21 cellular contexts compared by ENCODE assay signal in the genomic region with DNA sequence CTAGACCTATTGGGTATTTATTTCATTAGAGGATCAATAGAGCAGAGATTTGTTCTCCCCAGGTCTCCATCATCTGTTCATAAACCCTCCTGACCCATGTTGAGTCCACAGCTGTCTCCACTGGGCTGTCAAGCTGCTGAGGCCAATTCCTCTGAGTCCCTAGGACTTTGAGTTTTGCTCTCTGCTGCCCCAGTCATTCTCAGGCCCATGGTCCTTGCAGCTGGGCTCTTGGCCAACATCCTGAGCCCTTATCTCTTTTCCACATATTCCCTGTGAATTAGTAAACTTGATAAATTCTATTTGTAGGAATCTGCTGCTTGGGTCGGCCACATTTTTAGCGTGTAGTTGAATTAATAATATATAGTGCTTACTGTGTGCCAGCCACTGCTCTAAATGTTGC. TPM values are rescaled to one million over a fixed set of nuclear protein-coding genes. Genes with fewer than 3 reads are reported as not detected.
DNase-seq lines count a peak whose midpoint lies in the region; ATAC-seq, FAIRE-seq and TF ChIP-seq lines count a peak whose summit lies in the region.
"Had no signal": no experiment of that assay in that cellular context is flagged by ENCODE, and none has a peak within 500 bp of the region (broad histone marks: within the 10 kb centered on the region; RNA-seq: fewer than 3 reads in every experiment).

No MANE protein-coding gene starts in this region.

- H3K9ac ChIP-seq in endothelial cell of umbilical vein (replicated peaks; ENCODE audit: extremely low read depth, insufficient read depth, low read length) = no peak overlapping the region

- intact Hi-C loops in adrenal gland (cut with DNase I) (no loop called here), endothelial cell of umbilical vein (cut with micrococcal nuclease) (no loop called here), left colon (cut with DNase I, micrococcal nuclease) (no loop called here), stomach (cut with DNase I; ENCODE audit: low total_unique reads) (no loop called here)

- H3K27ac ChIP-seq in adrenal gland = peak overlapping the region in 1 of 5 donors; percentile 28
- H3K27ac ChIP-seq in endothelial cell of umbilical vein (ENCODE audit: insufficient read depth, low read depth, low read length) = no peak overlapping the region
- H3K27ac ChIP-seq in stomach = peak overlapping the region in 3 of 5 donors; percentile 33 to 84 (median 78)
- H3K27ac ChIP-seq: vagina had no signal

- H3K79me2 ChIP-seq in endothelial cell of umbilical vein (ENCODE audit: control insufficient read depth, insufficient read depth, low read length) = no peaks in the 10 kb centered on the region

- peaks cover 6 to 27% of the 10 kb centered on the region in 2 donors for H3K4me1 ChIP-seq in adrenal gland (replicated peaks in 1 of 2)
- peaks cover 53% of the 10 kb centered on the region for H3K4me1 ChIP-seq in endothelial cell of umbilical vein (ENCODE audit: control insufficient read depth, extremely low read depth, insufficient read depth, low read length)
- H3K4me1 ChIP-seq in stomach = peaks cover 4 to 49% (median 17%) of the 10 kb centered on the region in 4 donors
- H3K4me1 ChIP-seq: BE2C had no signal

- H2AFZ ChIP-seq in endothelial cell of umbilical vein (ENCODE audit: low read depth, low read length) = no peak overlapping the region

- no peak overlapping the region for H3K4me3 ChIP-seq in adrenal gland
- no peak overlapping the region for H3K4me3 ChIP-seq in endothelial cell of umbilical vein (replicated peaks in 1 of 3; ENCODE audit: insufficient read depth in 1 of 3, low read depth in 1 of 3, low read length in 3 of 3)
- no peak overlapping the region for H3K4me3 ChIP-seq in stomach
- H3K4me3 ChIP-seq: vagina had no signal

- H3K27me3 ChIP-seq in adrenal gland = no peaks in the 10 kb centered on the region
- H3K27me3 ChIP-seq in endothelial cell of umbilical vein (ENCODE audit: control insufficient read depth in 2 of 2, insufficient read depth in 2 of 2, low read length in 2 of 2) = no peaks in the 10 kb centered on the region
- H3K27me3 ChIP-seq in stomach = no peaks in the 10 kb centered on the region
- H3K27me3 ChIP-seq: BE2C, vagina had no signal

- H3K36me3 ChIP-seq in adrenal gland (replicated peaks in 1 of 2) = no peaks in the 10 kb centered on the region
- no peaks in the 10 kb centered on the region for H3K36me3 ChIP-seq in endothelial cell of umbilical vein (ENCODE audit: control insufficient read depth in 2 of 2, extremely low read depth in 1 of 2, insufficient read depth in 2 of 2, low read length in 2 of 2)
- no peaks in the 10 kb centered on the region for H3K36me3 ChIP-seq in stomach
- H3K36me3 ChIP-seq: BE2C, vagina had no signal

- no peaks in the 10 kb centered on the region for H4K20me1 ChIP-seq in endothelial cell of umbilical vein (replicated peaks; ENCODE audit: control insufficient read depth, extremely low read depth, insufficient read depth, low read length)

- CTCF ChIA-PET in endothelial cell of umbilical vein (lab: Charles Lee) = interaction anchor here (1.2 to 2.0 kb wide), 4 partner anchors 15 to 161 kb away, joined by 5 to 8 read pairs (median 8); no protein-coding TSS in a partner anchor

- H3K9me3 ChIP-seq in adrenal gland (replicated peaks in 1 of 3) = no peaks in the 10 kb centered on the region
- H3K9me3 ChIP-seq in endothelial cell of umbilical vein (replicated peaks; ENCODE audit: control insufficient read depth, insufficient read depth, low read length) = no peaks in the 10 kb centered on the region
- H3K9me3 ChIP-seq in stomach = no peaks in the 10 kb centered on the region
- H3K9me3 ChIP-seq: BE2C, vagina had no signal

- TF ChIP-seq EP300 in stomach (IDR thresholded peaks at IDR 0.05) = no peak

- dilution Hi-C loops in endothelial cell of umbilical vein (cut with MboI; ENCODE audit: extremely low pct_ligation_motif_present, low sequenced_read_pairs) = no loop called here

- no TSS peak for BruUV-seq in endothelial cell of umbilical vein (replicated peaks; lab: Mats Ljungman, UMichigan)

- TF ChIP-seq CTCF in adrenal gland (IDR thresholded peaks at IDR 0.05) (peak in 2 of 6 experiments; percentile 15 to 23), endothelial cell of umbilical vein (IDR thresholded peaks at IDR 0.05; ENCODE audit: extremely low read depth in 1 of 2, insufficient read depth in 1 of 2, low read depth in 1 of 2, low read length in 2 of 2) (peak in 1 of 2 donors; percentile 2), stomach (IDR thresholded peaks at IDR 0.05) (no peak)

- DNase-seq in adrenal gland (peak; percentile 39 to 78 (median 69)), endothelial cell of umbilical vein (ENCODE audit: low read depth, low spot score) (peak; percentile 86), left colon (no peak), stomach (no peak), NCI-H524 (lab: John Stamatoyannopoulos, UW) (no peak), T1000 (lab: John Stamatoyannopoulos, UW) (no peak)
- DNase-seq: activated CD8-positive, alpha-beta memory T cell treated with anti-CD3 and anti-CD28 coated beads, Interleukin-2, amount 50 U/mL, for 48 hours; BE2C; naive thymus-derived CD8-positive, alpha-beta T cell; NCI-H2081; NCI-H345; occipital lobe; stimulated activated naive CD8-positive, alpha-beta T cell treated with anti-CD3 and anti-CD28 coated beads, Interleukin-15, amount 100 ng/mL, for 72 hours; T-helper 9 cell had no signal

- ATAC-seq in left colon = peak; percentile 33
- ATAC-seq in HG02763 (IDR thresholded peaks at IDR 0.05; ENCODE audit: unreplicated experiment) = no peak
- ATAC-seq in HG03175 (IDR thresholded peaks at IDR 0.05; ENCODE audit: unreplicated experiment) = no peak
- ATAC-seq: HCT116; naive thymus-derived CD8-positive, alpha-beta T cell; sciatic nerve; stimulated activated naive CD8-positive, alpha-beta T cell treated with anti-CD3 and anti-CD28 coated beads, Interleukin-15, amount 100 ng/mL, for 72 hours; WTC11 had no signal

- TF ChIP-seq POLR2A in adrenal gland (IDR thresholded peaks at IDR 0.05) = no peak
- no peak for TF ChIP-seq POLR2A in endothelial cell of umbilical vein (IDR thresholded peaks at IDR 0.05; ENCODE audit: low read depth, low read length)
- no peak for TF ChIP-seq POLR2A in stomach (IDR thresholded peaks at IDR 0.05)

- no peaks in the 10 kb centered on the region for H3K9me1 ChIP-seq in endothelial cell of umbilical vein (replicated peaks; ENCODE audit: control insufficient read depth, extremely low read depth, insufficient read depth, low read length)

- POLR2A ChIA-PET in endothelial cell of umbilical vein (lab: Charles Lee) = no interaction called here

- H3K4me2 ChIP-seq in endothelial cell of umbilical vein (ENCODE audit: insufficient read depth, low read length) = no peak overlapping the region

- peak; percentile 31 for FAIRE-seq in endothelial cell of umbilical vein (lab: Jason Lieb, UNC)
- FAIRE-seq: G401.6 had no signal

- WGBS in adrenal gland, 4 donors = 7 to 48% (median 32%) methylated on average over 2 of the region's 2 CpGs
- WGBS in stomach, 5 donors = 24 to 38% (median 29%) methylated on average over 2 of the region's 2 CpGs

TF ChIP-seq in endothelial cell of umbilical vein, 7 proteins besides CTCF, POLR2A, EP300 and RAD21:
- peak; percentile 58 for TF ChIP-seq GATA2 (IDR thresholded peaks at IDR 0.05; ENCODE audit: insufficient read depth, insufficient read length, low read depth, low read length)
- peak; percentile 19 for TF ChIP-seq POLR2AphosphoS5 (IDR thresholded peaks at IDR 0.05; ENCODE audit: insufficient read depth, low read depth, low read length)
- no peak for TF ChIP-seq MYC (IDR thresholded peaks at IDR 0.05; ENCODE audit: low read depth, low read length)
- TF ChIP-seq, protein P1, sequence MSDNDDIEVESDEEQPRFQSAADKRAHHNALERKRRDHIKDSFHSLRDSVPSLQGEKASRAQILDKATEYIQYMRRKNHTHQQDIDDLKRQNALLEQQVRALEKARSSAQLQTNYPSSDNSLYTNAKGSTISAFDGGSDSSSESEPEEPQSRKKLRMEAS (IDR thresholded peaks at IDR 0.05; ENCODE audit: insufficient read depth, insufficient read length) = no peak
- no peak for TF ChIP-seq FOS (IDR thresholded peaks at IDR 0.05; ENCODE audit: borderline replicate concordance, insufficient read depth, low read length)
- no peak for TF ChIP-seq EZH2 (IDR thresholded peaks at IDR 0.05; ENCODE audit: borderline replicate concordance, low read depth, low read length, severe bottlenecking)
- TF ChIP-seq JUN (IDR thresholded peaks at IDR 0.05; ENCODE audit: borderline replicate concordance, insufficient read depth, insufficient read length, low read depth) = no peak

RNA-seq across cellular contexts. Expression of a gene that starts 41.9 kb away (rescaled TPM):
- total RNA-seq in adrenal gland (10 to 100 TPM; 23.2 to 72.7 (median 53.4) TPM), endothelial cell of umbilical vein (59.4 and 73.2 TPM in 2 replicates), left colon (100 to 1,000 TPM in 1 of 2 donors, 10 to 100 TPM in 1; 24.8 to 175 TPM), stomach (1,000 to 10,000 TPM in 1 of 5 donors, 100 to 1,000 TPM in 4; 101 to 1,286 (median 650) TPM)
- polyA plus RNA-seq in adrenal gland (10 to 100 TPM; 46.7 to 78.0 (median 50.0) TPM), endothelial cell of umbilical vein (48.1 and 50.6 TPM in 2 replicates), stomach (100 to 1,000 TPM; 147 to 325 (median 211) TPM)
- 58.2 and 63.5 TPM in 2 replicates for polyA plus RNA-seq in endothelial cell of umbilical vein (2011; cell fraction: cytosol; rRNA removed)
- 89.8 and 89.9 TPM in 2 replicates for polyA plus RNA-seq in endothelial cell of umbilical vein (2011; cell fraction: nucleus; rRNA removed)
- polyA plus RNA-seq in endothelial cell of umbilical vein (2012) = 57.6 and 72.4 TPM in 2 replicates
- 71.9 and 75.7 TPM in 2 replicates for polyA minus RNA-seq in endothelial cell of umbilical vein
- polyA minus RNA-seq in endothelial cell of umbilical vein (2011; cell fraction: cytosol; rRNA and poly(A)+ RNA removed) = 46.4 TPM
- 27.7 and 37.5 TPM in 2 replicates for polyA minus RNA-seq in endothelial cell of umbilical vein (2011; cell fraction: nucleus; rRNA and poly(A)+ RNA removed)

Comparison
In these comparisons a context has a peak if more than half of its experiments do, and no peak if none do; other contexts are left out.
1. DNase-seq: peak in adrenal gland (7 of 7) and endothelial cell of umbilical vein (single experiment); none in left colon (0 of 2), stomach (single experiment), NCI-H524 (0 of 2) and T1000 (single experiment).